ENCODE assay signal across 11 cellular contexts in genomic region chr15:67077641-67078215, GRCh38. TPM values are rescaled to one million over a fixed set of nuclear protein-coding genes. Genes with fewer than 3 reads are reported as not detected.
DNase-seq lines count a peak whose midpoint lies in the region; ATAC-seq and TF ChIP-seq lines count a peak whose summit lies in the region.
"Had no signal": no experiment of that assay in that cellular context is flagged by ENCODE, and none has a peak within 500 bp of the region (broad histone marks: within the 10 kb centered on the region; RNA-seq: fewer than 3 reads in every experiment).

No MANE protein-coding gene starts in this region.

- TF ChIP-seq POLR2A in gastroesophageal sphincter (IDR thresholded peaks at IDR 0.05) (no peak), suprapubic skin (IDR thresholded peaks at IDR 0.05) (no peak)

- no peaks in the 10 kb centered on the region for H3K9me2 ChIP-seq in SU-DHL-6 (replicated peaks; ENCODE audit: insufficient read depth, low read length)

- TF ChIP-seq CTCF in SU-DHL-6 (IDR thresholded peaks at IDR 0.05; ENCODE audit: insufficient read depth, low read length, poor library complexity, severe bottlenecking) (no peak), gastroesophageal sphincter (IDR thresholded peaks at IDR 0.05) (no peak), suprapubic skin (IDR thresholded peaks at IDR 0.05) (no peak)

- DNase-seq in activated CD4-positive, alpha-beta T cell treated with anti-CD3 and anti-CD28 coated beads, Interleukin-2, amount 10 ng/mL, durations not matched to agents 24 days and 14 days: no peak
- DNase-seq in activated CD4-positive, alpha-beta T cell treated with anti-CD3 and anti-CD28 coated beads, Interleukin-2, amount 50 U/mL, for 48 hours: no peak
- DNase-seq in suprapubic skin (ENCODE audit: low spot score in 2 of 2) (no peak), H7 (no peak)
- DNase-seq: activated T-cell treated with anti-CD3 and anti-CD28 coated beads, Interleukin-2, amount 50 U/mL, for 48 hours; left cardiac atrium; NCI-H1417 treated with DMSO at 0.1 percent for 48 hours had no signal

- H3K4me3 Mint-ChIP-seq in activated CD4-positive, alpha-beta T cell treated with anti-CD3 and anti-CD28 coated beads, Interleukin-2, amount 10 ng/mL, durations not matched to agents 24 days and 14 days: peak overlapping the region; percentile 9

- H3K27ac Mint-ChIP-seq in activated CD4-positive, alpha-beta T cell treated with anti-CD3 and anti-CD28 coated beads, Interleukin-2, amount 10 ng/mL, durations not matched to agents 24 days and 14 days: peak overlapping the region; percentile 81

- H3K79me2 ChIP-seq in SU-DHL-6 (ENCODE audit: insufficient read depth, low read length): peaks cover 51% of the 10 kb centered on the region

- WGBS in gastroesophageal sphincter (ENCODE audit: low coverage in 1 of 2), 2 donors: 52 to 65% methylated on average over 5 to 6 of the region's 6 CpGs
- WGBS in suprapubic skin: 42% methylated on average over 6 of the region's 6 CpGs

- intact Hi-C loops in activated CD4-positive, alpha-beta T cell treated with anti-CD3 and anti-CD28 coated beads, Interleukin-2, amount 10 ng/mL, durations not matched to agents 24 days and 14 days (cut with micrococcal nuclease): no loop called here

- H3K36me3 Mint-ChIP-seq in activated CD4-positive, alpha-beta T cell treated with anti-CD3 and anti-CD28 coated beads, Interleukin-2, amount 10 ng/mL, durations not matched to agents 24 days and 14 days (ENCODE audit: low read depth): peaks cover 65% of the 10 kb centered on the region

- H3K9me3 ChIP-seq in SU-DHL-6 (ENCODE audit: insufficient read depth, low read length) (no peaks in the 10 kb centered on the region), gastroesophageal sphincter (no peaks in the 10 kb centered on the region), suprapubic skin (no peaks in the 10 kb centered on the region)

- no peaks in the 10 kb centered on the region for H3K36me3 ChIP-seq in SU-DHL-6 (ENCODE audit: low read length)
- no peaks in the 10 kb centered on the region for H3K36me3 ChIP-seq in gastroesophageal sphincter
- no peaks in the 10 kb centered on the region for H3K36me3 ChIP-seq in suprapubic skin
- H3K36me3 ChIP-seq in H7 (replicated peaks; ENCODE audit: control insufficient read depth, insufficient read depth, low read length): no peaks in the 10 kb centered on the region

- peaks cover 0 to 100% (median 37%) of the 10 kb centered on the region in 3 donors for H3K4me1 ChIP-seq in gastroesophageal sphincter
- peaks cover 86% of the 10 kb centered on the region for H3K4me1 ChIP-seq in suprapubic skin

- peaks cover 91% of the 10 kb centered on the region for H3K4me1 Mint-ChIP-seq in activated CD4-positive, alpha-beta T cell treated with anti-CD3 and anti-CD28 coated beads, Interleukin-2, amount 10 ng/mL, durations not matched to agents 24 days and 14 days

- H3K27me3 Mint-ChIP-seq in activated CD4-positive, alpha-beta T cell treated with anti-CD3 and anti-CD28 coated beads, Interleukin-2, amount 10 ng/mL, durations not matched to agents 24 days and 14 days: no peaks in the 10 kb centered on the region

- H3F3A ChIP-seq in SU-DHL-6 (ENCODE audit: insufficient read depth): peaks cover 58% of the 10 kb centered on the region

- H3K4me3 ChIP-seq in SU-DHL-6 (ENCODE audit: insufficient read depth, low read length, poor library complexity, severe bottlenecking): no peak overlapping the region
- H3K4me3 ChIP-seq in gastroesophageal sphincter: no peak overlapping the region
- H3K4me3 ChIP-seq in suprapubic skin: no peak overlapping the region
- H3K4me3 ChIP-seq in H7 (ENCODE audit: insufficient read depth, low read depth, low read length): no peak overlapping the region

- peak overlapping the region; percentile 84 for H3K27ac ChIP-seq in SU-DHL-6 (ENCODE audit: low read depth, low read length)
- peak overlapping the region in 3 of 4 donors; percentile 3 to 47 (median 12) for H3K27ac ChIP-seq in gastroesophageal sphincter
- H3K27ac ChIP-seq in suprapubic skin: peak overlapping the region; percentile 4

- ATAC-seq in gastroesophageal sphincter: no peak
- ATAC-seq in GM18867 (IDR thresholded peaks at IDR 0.05; ENCODE audit: unreplicated experiment): no peak
- no peak for ATAC-seq in activated CD4-positive, CD25-positive, alpha-beta regulatory T cell treated with anti-CD3 and anti-CD28 coated beads, Interleukin-2, amount 50 U/mL, for 24 hours
- ATAC-seq: left cardiac atrium had no signal

- peak overlapping the region; percentile 30 for H3K9ac ChIP-seq in SU-DHL-6 (ENCODE audit: low read length)

- no peaks in the 10 kb centered on the region for H3K9me3 Mint-ChIP-seq in activated CD4-positive, alpha-beta T cell treated with anti-CD3 and anti-CD28 coated beads, Interleukin-2, amount 10 ng/mL, durations not matched to agents 24 days and 14 days

- no peaks in the 10 kb centered on the region for H3K27me3 ChIP-seq in SU-DHL-6 (ENCODE audit: low read length)
- H3K27me3 ChIP-seq in gastroesophageal sphincter: no peaks in the 10 kb centered on the region
- no peaks in the 10 kb centered on the region for H3K27me3 ChIP-seq in suprapubic skin
- no peaks in the 10 kb centered on the region for H3K27me3 ChIP-seq in H7 (ENCODE audit: control insufficient read depth, insufficient read depth, low read length)

- no peak overlapping the region for H2AFZ ChIP-seq in SU-DHL-6 (ENCODE audit: low read depth, low read length, severe bottlenecking)

- TF ChIP-seq EP300 in gastroesophageal sphincter (IDR thresholded peaks at IDR 0.05): no peak
- TF ChIP-seq EP300 in suprapubic skin (IDR thresholded peaks at IDR 0.05): no peak

- peak overlapping the region; percentile 43 for H3K4me2 ChIP-seq in SU-DHL-6 (ENCODE audit: low read depth, low read length, poor library complexity, severe bottlenecking)

- no peaks in the 10 kb centered on the region for H4K20me1 ChIP-seq in SU-DHL-6 (ENCODE audit: low read depth, low read length)

RNA-seq across cellular contexts. Expression of gene SMAD3, which starts 12.3 kb away (rescaled TPM):
- 59.9 and 61.6 TPM in 2 replicates for total RNA-seq in activated CD4-positive, alpha-beta T cell treated with anti-CD3 and anti-CD28 coated beads, Interleukin-2, amount 10 ng/mL, durations not matched to agents 24 days and 14 days
- total RNA-seq in gastroesophageal sphincter (10 to 100 TPM; 19.8 to 30.6 (median 25.9) TPM), suprapubic skin (10 to 100 TPM; 41.9 to 94.9 (median 56.1) TPM)
- 29.2 and 30.8 TPM in 2 replicates for total RNA-seq in H7 (2014; rRNA removed; shearing (Covaris generic))

Comparison
In these comparisons a context has a peak if more than half of its experiments do, and no peak if none do; other contexts are left out.
1. H3K27ac ChIP-seq: peak in every context shown above with its lines; median percentile 84 in SU-DHL-6; 12 in gastroesophageal sphincter; 4 in suprapubic skin.